Comparison of ENCODE assay signal across 30 cellular contexts in the genomic region with DNA sequence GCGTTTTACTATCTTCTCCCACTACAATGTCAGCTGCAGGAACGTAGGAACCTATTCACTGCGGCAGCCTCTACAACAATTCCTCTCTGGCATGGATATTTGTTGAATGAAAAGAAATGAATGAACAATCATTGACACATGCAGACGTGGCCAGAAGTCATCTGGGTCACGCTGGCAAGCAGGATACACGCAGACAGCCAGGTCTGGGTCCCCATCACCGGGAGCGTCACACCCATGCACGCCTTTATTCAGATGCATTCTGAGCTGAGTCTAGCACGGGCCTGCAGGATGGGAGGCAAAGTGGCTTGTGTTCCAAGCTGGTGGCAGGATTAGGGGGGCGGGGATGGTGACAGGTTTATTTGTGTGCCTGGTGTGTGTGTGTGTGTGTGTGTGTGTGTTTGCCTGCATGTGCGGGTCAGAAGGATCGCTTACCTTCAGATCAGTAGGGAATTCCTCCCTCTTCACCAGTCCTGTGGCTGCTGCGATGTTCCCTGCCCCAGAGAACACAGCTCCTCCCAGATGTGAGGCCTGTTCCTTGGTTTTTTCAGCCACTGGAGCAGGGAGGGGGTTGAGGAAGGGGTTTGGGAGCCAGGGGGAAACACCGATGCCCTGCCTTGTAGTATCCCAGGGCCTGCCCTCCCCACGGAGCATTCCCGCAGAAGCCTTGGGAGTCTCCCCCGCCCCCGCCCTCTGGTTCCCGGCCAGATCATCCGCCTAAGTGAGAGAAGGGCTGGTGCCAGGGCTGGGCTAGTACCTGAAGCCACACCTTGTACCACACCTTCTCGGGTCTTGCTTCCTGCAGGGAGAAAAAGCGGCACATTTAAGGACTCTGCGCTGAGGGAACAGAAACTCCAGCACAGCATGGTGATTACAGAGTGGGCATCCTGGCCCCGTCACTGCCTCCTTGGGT. TPM values are rescaled to one million over a fixed set of nuclear protein-coding genes. Genes with fewer than 3 reads are reported as not detected.
DNase-seq lines count a peak whose midpoint lies in the region; ATAC-seq, FAIRE-seq and TF ChIP-seq lines count a peak whose summit lies in the region.
"Had no signal": no experiment of that assay in that cellular context is flagged by ENCODE, and none has a peak within 500 bp of the region (broad histone marks: within the 10 kb centered on the region; RNA-seq: fewer than 3 reads in every experiment).

No MANE protein-coding gene starts in this region.

- H2AK5ac ChIP-seq in IMR-90 (ENCODE audit: low read depth, low read length) = no peak overlapping the region

- H2BK5ac ChIP-seq in IMR-90 (ENCODE audit: low read depth, low read length, poor library complexity, severe bottlenecking) = no peak overlapping the region

- no peaks in the 10 kb centered on the region for H3K36me3 Mint-ChIP-seq in WTC11
- H3K36me3 Mint-ChIP-seq: activated CD8-positive, alpha-beta memory T cell treated with anti-CD3 and anti-CD28 coated beads, Interleukin-2, amount 10 ng/mL, durations not matched to agents 7 days and 5 days; natural killer cell treated with Interleukin-12 subunit alpha and Interleukin-12 subunit beta and Interleukin-15 and Interleukin-18, amount 100 ng/mL, for 72 hours had no signal

- BruUV-seq in IMR-90 (replicated peaks; lab: Mats Ljungman, UMichigan) = no TSS peak

- peaks cover 40% of the 10 kb centered on the region for H3K27me3 Mint-ChIP-seq in WTC11 (ENCODE audit: low read depth)

- H3K4me2 ChIP-seq in IMR-90 (ENCODE audit: low read depth, low read length) = no peak overlapping the region
- H3K4me2 ChIP-seq: KMS-11, SK-N-SH had no signal

- no peak overlapping the region for H4K8ac ChIP-seq in IMR-90 (ENCODE audit: low read depth in 2 of 2, low read length in 2 of 2)

- DNase-seq in IMR-90 = no peak
- DNase-seq in WTC11 (ENCODE audit: low spot score) = no peak
- DNase-seq in kidney = peak; percentile 27
- DNase-seq in transverse colon = peak; percentile 58
- no peak for DNase-seq in stimulated activated CD4-positive, alpha-beta T cell treated with anti-CD3 and anti-CD28 coated beads, Interleukin-2, amount 100 ng/mL, for 48 hours
- DNase-seq: activated CD4-positive, alpha-beta T cell treated with anti-CD3 and anti-CD28 coated beads, Interleukin-2, amount 50 U/mL, for 1 hour; activated CD8-positive, alpha-beta memory T cell treated with anti-CD3 and anti-CD28 coated beads, Interleukin-2, amount 10 ng/mL, durations not matched to agents 7 days and 5 days; activated naive CD4-positive, alpha-beta T cell treated with anti-CD3 and anti-CD28 coated beads for 36 hours; activated T-cell treated with anti-CD3 and anti-CD28 coated beads, Interleukin-2, amount 50 U/mL, for 72 hours; amniotic stem cell; CD4-positive, alpha-beta T cell; dermis blood vessel endothelial cell; heart left ventricle; MV-4-11; NCI-H1694; NCI-H2171 treated with DMSO at 0.1 percent for 48 hours; NCI-H526; ovary; SK-N-SH; stimulated activated CD4-positive, alpha-beta T cell treated with anti-CD3 and anti-CD28 coated beads, Interleukin-12 subunit alpha, Interleukin-12 subunit beta, amount 100 ng/mL, for 4 hours; stimulated activated CD4-positive, alpha-beta T cell treated with anti-CD3 and anti-CD28 coated beads, Interleukin-4, amount 100 ng/mL, for 4 hours; stimulated activated naive CD8-positive, alpha-beta T cell treated with anti-CD3 and anti-CD28 coated beads, Interleukin-15, Interleukin-2, amounts not matched to agents 100 U/mL and 50 U/mL, for 24 hours; T-helper 2 cell had no signal

- no peak overlapping the region for H2BK120ac ChIP-seq in IMR-90 (ENCODE audit: low read depth, low read length)

- ATAC-seq in IMR-90 (ENCODE audit: low read depth) = no peak
- peak; percentile 6 for ATAC-seq in WTC11
- no peak for ATAC-seq in GM19328 (IDR thresholded peaks at IDR 0.05; ENCODE audit: unreplicated experiment)
- ATAC-seq in HG03457 (IDR thresholded peaks at IDR 0.05; ENCODE audit: unreplicated experiment) = no peak
- ATAC-seq: activated CD8-positive, alpha-beta memory T cell treated with anti-CD3 and anti-CD28 coated beads, Interleukin-2, amount 10 ng/mL, durations not matched to agents 7 days and 5 days; activated T-cell treated with anti-CD3 and anti-CD28 coated beads, Interleukin-2, amount 50 U/mL, for 72 hours; heart left ventricle; natural killer cell treated with Interleukin-12 subunit alpha and Interleukin-12 subunit beta and Interleukin-15 and Interleukin-18, amount 100 ng/mL, for 72 hours; right cardiac atrium; stimulated activated naive CD8-positive, alpha-beta T cell treated with anti-CD3 and anti-CD28 coated beads, Interleukin-15, Interleukin-2, amounts not matched to agents 100 U/mL and 50 U/mL, for 24 hours had no signal

- peaks cover 3% of the 10 kb centered on the region; the same call in 1 of the 2 replicates for H3K9me1 ChIP-seq in IMR-90 (ENCODE audit: insufficient read depth, low read length)

- no peak for FAIRE-seq in kidney (lab: Jason Lieb, UNC)

- H3K4me3 Mint-ChIP-seq in WTC11 = no peak overlapping the region
- H3K4me3 Mint-ChIP-seq: activated CD8-positive, alpha-beta memory T cell treated with anti-CD3 and anti-CD28 coated beads, Interleukin-2, amount 10 ng/mL, durations not matched to agents 7 days and 5 days; activated naive CD4-positive, alpha-beta T cell treated with anti-CD3 and anti-CD28 coated beads for 36 hours; activated T-cell treated with anti-CD3 and anti-CD28 coated beads, Interleukin-2, amount 50 U/mL, for 72 hours; CD4-positive, alpha-beta T cell; natural killer cell treated with Interleukin-12 subunit alpha and Interleukin-12 subunit beta and Interleukin-15 and Interleukin-18, amount 100 ng/mL, for 72 hours had no signal

- H3K9me3 ChIP-seq in IMR-90 (ENCODE audit: control insufficient read depth, insufficient read depth, low read length) = no peaks in the 10 kb centered on the region
- no peaks in the 10 kb centered on the region for H3K9me3 ChIP-seq in kidney (ENCODE audit: control insufficient read depth in 1 of 2, low read length in 2 of 2)
- no peaks in the 10 kb centered on the region for H3K9me3 ChIP-seq in transverse colon
- H3K9me3 ChIP-seq: heart left ventricle, ovary, SK-N-SH had no signal

- H3K4me1 Mint-ChIP-seq in WTC11 = peaks cover 24% of the 10 kb centered on the region

- H3K4ac ChIP-seq in IMR-90 (ENCODE audit: low read depth, low read length) = no peak overlapping the region

- no peaks in the 10 kb centered on the region for H3K9me3 Mint-ChIP-seq in WTC11
- H3K9me3 Mint-ChIP-seq: activated naive CD4-positive, alpha-beta T cell treated with anti-CD3 and anti-CD28 coated beads for 36 hours; activated T-cell treated with anti-CD3 and anti-CD28 coated beads, Interleukin-2, amount 50 U/mL, for 72 hours; CD4-positive, alpha-beta T cell; natural killer cell treated with Interleukin-12 subunit alpha and Interleukin-12 subunit beta and Interleukin-15 and Interleukin-18, amount 100 ng/mL, for 72 hours had no signal

- peak overlapping the region; percentile 55 for H2AK9ac ChIP-seq in IMR-90 (replicated peaks; ENCODE audit: low read depth, low read length, poor library complexity)

- no peak overlapping the region for H4K5ac ChIP-seq in IMR-90 (ENCODE audit: low read depth, low read length)

- no peak overlapping the region for H3K18ac ChIP-seq in IMR-90 (ENCODE audit: low read depth, low read length)

- dilution Hi-C loops in IMR-90 (cut with HindIII; ENCODE audit: low sequenced_read_pairs, unreplicated experiment) = no loop called here

- TF ChIP-seq RAD21 in IMR-90 (IDR thresholded peaks at IDR 0.05; ENCODE audit: low read length) = no peak

- POLR2A ChIA-PET in IMR-90 (lab: Charles Lee; ENCODE audit: unreplicated experiment) = no interaction called here
- POLR2A ChIA-PET in WTC11 (lab: Charles Lee) = interaction anchor here (0.7 kb wide), 1 partner anchor 846 kb away, joined by 4 read pairs; no protein-coding TSS in a partner anchor

- no peak overlapping the region for H3K27ac Mint-ChIP-seq in WTC11
- H3K27ac Mint-ChIP-seq: activated CD8-positive, alpha-beta memory T cell treated with anti-CD3 and anti-CD28 coated beads, Interleukin-2, amount 10 ng/mL, durations not matched to agents 7 days and 5 days; activated naive CD4-positive, alpha-beta T cell treated with anti-CD3 and anti-CD28 coated beads for 36 hours; activated T-cell treated with anti-CD3 and anti-CD28 coated beads, Interleukin-2, amount 50 U/mL, for 72 hours; CD4-positive, alpha-beta T cell; natural killer cell treated with Interleukin-12 subunit alpha and Interleukin-12 subunit beta and Interleukin-15 and Interleukin-18, amount 100 ng/mL, for 72 hours had no signal

- H3K36me3 ChIP-seq in IMR-90 (ENCODE audit: control insufficient read depth, insufficient read depth, low read length) (no peaks in the 10 kb centered on the region), kidney (ENCODE audit: control insufficient read depth in 1 of 2, insufficient read depth in 2 of 2, low read length in 2 of 2) (no peaks in the 10 kb centered on the region), transverse colon (no peaks in the 10 kb centered on the region)
- H3K36me3 ChIP-seq: heart left ventricle, ovary had no signal

- no peak overlapping the region for H3K14ac ChIP-seq in IMR-90 (replicated peaks; ENCODE audit: low read depth, low read length)

- no peak overlapping the region for H3K9ac ChIP-seq in IMR-90 (ENCODE audit: low read depth, low read length)
- H3K9ac ChIP-seq in kidney (ENCODE audit: low read length in 2 of 2) = no peak overlapping the region
- H3K9ac ChIP-seq: KMS-11, SK-N-SH had no signal

- no peaks in the 10 kb centered on the region for H3K79me1 ChIP-seq in IMR-90 (ENCODE audit: low read depth in 1 of 2, low read length in 2 of 2)

- TF ChIP-seq EP300 in transverse colon (IDR thresholded peaks at IDR 0.05; ENCODE audit: low read depth) = no peak

- TF ChIP-seq CTCF in IMR-90 (conservative IDR thresholded peaks at IDR 0.05; ENCODE audit: low read depth, low read length) (no peak), WTC11 (IDR thresholded peaks at IDR 0.05) (no peak), kidney (IDR thresholded peaks at IDR 0.05; ENCODE audit: borderline replicate concordance, extremely low read depth, insufficient read depth) (no peak), transverse colon (IDR thresholded peaks at IDR 0.05) (no peak)

- CTCF ChIA-PET in IMR-90 (lab: Yijun Ruan, JAX) (no interaction called here), WTC11 (lab: Charles Lee) (interaction anchor here (0.9 kb wide), 1 partner anchor 35 kb away, joined by 3 read pairs; no protein-coding TSS in a partner anchor)

- in situ Hi-C loops in IMR-90 (cut with MboI; ENCODE audit: low sequenced_read_pairs) (loop anchor here (10.0 kb wide), 1 partner anchor 51 kb away; no protein-coding TSS in a partner anchor), transverse colon (cut with MboI; ENCODE audit: low pct_ligation_motif_present in 1 of 4, low pct_unique_long_range_greater_than_20kb in 1 of 4, low sequenced_read_pairs in 3 of 4) (no loop called here)

- H2BK15ac ChIP-seq in IMR-90 (ENCODE audit: low read depth, low read length) = no peak overlapping the region

- 62% methylated on average over 8 of the region's 25 CpGs; no CpG with 5 or more reads in 1 of the 2 experiments for WGBS in IMR-90 (ENCODE audit: extremely low coverage in 2 of 2, insufficient read length in 1 of 2), 2 experiments
- WGBS in transverse colon (ENCODE audit: low coverage in 1 of 2), 2 donors = 38 to 42% methylated on average over 3 to 24 of the region's 25 CpGs

- no peak overlapping the region for H4K91ac ChIP-seq in IMR-90 (ENCODE audit: insufficient read depth, low read depth, low read length)

- H4K20me1 ChIP-seq in IMR-90 (ENCODE audit: insufficient read depth, low read length) = no peaks in the 10 kb centered on the region; the same call in 1 of the 2 replicates

- H2BK20ac ChIP-seq in IMR-90 (ENCODE audit: low read depth, low read length) = no peak overlapping the region

- peaks cover 65% of the 10 kb centered on the region for H3K27me3 ChIP-seq in IMR-90 (ENCODE audit: control insufficient read depth, insufficient read depth, low read length)
- peaks cover 95% of the 10 kb centered on the region for H3K27me3 ChIP-seq in transverse colon
- H3K27me3 ChIP-seq: ovary had no signal

- no peak for TF ChIP-seq POLR2A in IMR-90 (IDR thresholded peaks at IDR 0.05; ENCODE audit: low read depth, low read length)
- no peak for TF ChIP-seq POLR2A in transverse colon (IDR thresholded peaks at IDR 0.05)

- no peak overlapping the region for H3K27ac ChIP-seq in IMR-90 (ENCODE audit: insufficient read depth, low read length)
- no peak overlapping the region for H3K27ac ChIP-seq in kidney (ENCODE audit: low read depth in 2 of 2, low read length in 2 of 2)
- H3K27ac ChIP-seq in transverse colon = no peak overlapping the region
- H3K27ac ChIP-seq: heart left ventricle, KMS-11, ovary had no signal

- H3K23ac ChIP-seq in IMR-90 (ENCODE audit: low read depth, low read length) = no peak overlapping the region

- H3K4me3 ChIP-seq in IMR-90 (ENCODE audit: insufficient read depth, low read depth, low read length) (no peak overlapping the region), kidney (ENCODE audit: low read length in 2 of 2) (no peak overlapping the region), transverse colon (no peak overlapping the region)
- H3K4me3 ChIP-seq: heart left ventricle, ovary had no signal

- peaks cover 3% of the 10 kb centered on the region; the same call in 1 of the 2 replicates for H3K4me1 ChIP-seq in IMR-90 (ENCODE audit: control insufficient read depth, insufficient read depth, low read length)
- peaks cover 0 to 7% of the 10 kb centered on the region in 2 donors for H3K4me1 ChIP-seq in kidney (ENCODE audit: control insufficient read depth in 1 of 2, insufficient read depth in 1 of 2, low read depth in 1 of 2, low read length in 2 of 2)
- H3K4me1 ChIP-seq in transverse colon = peaks cover 0 to 19% (median 15%) of the 10 kb centered on the region in 4 donors

- H2AFZ ChIP-seq in IMR-90 (replicated peaks; ENCODE audit: low read length, poor library complexity) = no peak overlapping the region

- no peak overlapping the region for H3K56ac ChIP-seq in IMR-90 (ENCODE audit: extremely low read depth, insufficient read depth, low read length)

- intact Hi-C loops in IMR-90 (cut with micrococcal nuclease) = no loop called here
- intact Hi-C loops in kidney (cut with DNase I) = no loop called here
- intact Hi-C loops in transverse colon (cut with DNase I; ENCODE audit: low total_unique reads) = no loop called here

RNA-seq across cellular contexts. Expression of gene SNCB, which starts 4.1 kb away (rescaled TPM):
- total RNA-seq in IMR-90 (2012; rRNA removed) = not detected in 2 replicates
- polyA plus RNA-seq in IMR-90 (2012; rRNA removed) = 0.40 and 0.41 TPM in 2 replicates
- 0.52 and 0.58 TPM in 2 replicates for polyA plus RNA-seq in IMR-90 (2012; cell fraction: cytosol; rRNA removed)
- 0.51 and 0.54 TPM in 2 replicates for polyA plus RNA-seq in IMR-90 (2012; cell fraction: nucleus; rRNA removed; ENCODE audit: low replicate concordance)
- total RNA-seq in WTC11 (2021) = 6.8 to 13.4 TPM (median 9.6 TPM) in 3 replicates
- not detected for total RNA-seq in kidney
- not detected for polyA plus RNA-seq in kidney (ENCODE audit: insufficient read depth, low read depth, low replicate concordance)
- total RNA-seq in transverse colon = not detected
- total RNA-seq: activated CD8-positive, alpha-beta memory T cell treated with anti-CD3 and anti-CD28 coated beads, Interleukin-2, amount 10 ng/mL, durations not matched to agents 7 days and 5 days; activated naive CD4-positive, alpha-beta T cell treated with anti-CD3 and anti-CD28 coated beads for 36 hours; CD4-positive, alpha-beta T cell; liver; natural killer cell treated with Interleukin-12 subunit alpha and Interleukin-12 subunit beta and Interleukin-15 and Interleukin-18, amount 100 ng/mL, for 72 hours; ovary had no signal
- polyA plus RNA-seq: heart left ventricle, liver had no signal

RNA-seq across cellular contexts. Expression of gene EIF4E1B, which starts 4.3 kb away (rescaled TPM):
- total RNA-seq in IMR-90 (2012; rRNA removed) (not detected in 2 replicates), WTC11 (2021) (0.74 to 1.3 TPM (median 1.1 TPM) in 3 replicates), kidney (not detected), transverse colon (not detected)
- polyA plus RNA-seq in IMR-90 (2012; rRNA removed) (not detected in 2 replicates), kidney (ENCODE audit: insufficient read depth, low read depth, low replicate concordance) (not detected)
- polyA plus RNA-seq in IMR-90 (2012; cell fraction: cytosol; rRNA removed) = not detected in 2 replicates
- not detected in 2 replicates for polyA plus RNA-seq in IMR-90 (2012; cell fraction: nucleus; rRNA removed; ENCODE audit: low replicate concordance)
- total RNA-seq: activated CD8-positive, alpha-beta memory T cell treated with anti-CD3 and anti-CD28 coated beads, Interleukin-2, amount 10 ng/mL, durations not matched to agents 7 days and 5 days; activated naive CD4-positive, alpha-beta T cell treated with anti-CD3 and anti-CD28 coated beads for 36 hours; activated T-cell treated with anti-CD3 and anti-CD28 coated beads, Interleukin-2, amount 50 U/mL, for 72 hours; cardiac septum; CD4-positive, alpha-beta T cell; dermis blood vessel endothelial cell; heart left ventricle; liver; natural killer cell treated with Interleukin-12 subunit alpha and Interleukin-12 subunit beta and Interleukin-15 and Interleukin-18, amount 100 ng/mL, for 72 hours; ovary; right cardiac atrium had no signal
- polyA plus RNA-seq: heart left ventricle, liver, right cardiac atrium, SK-N-SH had no signal

RNA-seq across cellular contexts. Expression of gene GPRIN1, which starts 16.3 kb away (rescaled TPM):
- total RNA-seq in IMR-90 (2012; rRNA removed) (2.5 and 3.0 TPM in 2 replicates), WTC11 (2021) (5.4 to 8.5 TPM (median 5.8 TPM) in 3 replicates), kidney (1.3 TPM), transverse colon (1 to 10 TPM; 1.6 to 9.7 (median 3.6) TPM)
- polyA plus RNA-seq in IMR-90 (2012; rRNA removed) (4.7 and 5.1 TPM in 2 replicates), kidney (ENCODE audit: insufficient read depth, low read depth, low replicate concordance) (0.45 TPM)
- 3.6 TPM in 2 replicates for polyA plus RNA-seq in IMR-90 (2012; cell fraction: cytosol; rRNA removed)
- polyA plus RNA-seq in IMR-90 (2012; cell fraction: nucleus; rRNA removed; ENCODE audit: low replicate concordance) = 1.4 and 2.5 TPM in 2 replicates

RNA-seq across cellular contexts. Expression of gene TSPAN17, which starts 21.1 kb away (rescaled TPM):
- 34.2 and 35.3 TPM in 2 replicates for total RNA-seq in IMR-90 (2012; rRNA removed)
- 40.9 and 41.6 TPM in 2 replicates for polyA plus RNA-seq in IMR-90 (2012; rRNA removed)
- 40.1 and 58.5 TPM in 2 replicates for polyA plus RNA-seq in IMR-90 (2012; cell fraction: cytosol; rRNA removed)
- 74.1 and 106 TPM in 2 replicates for polyA plus RNA-seq in IMR-90 (2012; cell fraction: nucleus; rRNA removed; ENCODE audit: low replicate concordance)
- 45.7 to 47.8 TPM (median 46.1 TPM) in 3 replicates for total RNA-seq in WTC11 (2021)
- total RNA-seq in kidney = 34.3 TPM
- polyA plus RNA-seq in kidney (ENCODE audit: insufficient read depth, low read depth, low replicate concordance) = 32.1 TPM
- 100 to 1,000 TPM in 1 of 4 donors, 10 to 100 TPM in 3; 27.2 to 227 (median 36.1) TPM for total RNA-seq in transverse colon

Comparison
In these comparisons a context has a peak if more than half of its experiments do, and no peak if none do; other contexts are left out.
1. DNase-seq: peak in kidney (single experiment) and transverse colon (single experiment); none in IMR-90 (single experiment), WTC11 (single experiment) and stimulated activated CD4-positive, alpha-beta T cell treated with anti-CD3 and anti-CD28 coated beads, Interleukin-2, amount 100 ng/mL, for 48 hours (0 of 2).